In genomic region chr2:65026640-65027464, GRCh38 we compare ENCODE assay signal across 1 cellular context.
TF ChIP-seq lines count a peak whose summit lies in the region.

No MANE protein-coding gene starts in this region.

TF ChIP-seq in GM12878, 131 proteins besides CTCF, POLR2A, EP300 and RAD21 (continues in another document):
- TF ChIP-seq ZNF384 (IDR thresholded peaks at IDR 0.05; ENCODE audit: borderline replicate concordance, low read depth, low read length) (no peak), IKZF2 (IDR thresholded peaks at IDR 0.05) (peak; percentile 38 to 49; a peak in 2 of 4 replicates), NFYA (IDR thresholded peaks at IDR 0.05; ENCODE audit: borderline replicate concordance, low read depth, low read length) (no peak), ZBTB40 (IDR thresholded peaks at IDR 0.05; ENCODE audit: borderline replicate concordance) (no peak), SPI1 (IDR thresholded peaks at IDR 0.05; ENCODE audit: borderline replicate concordance, insufficient read depth, low read depth, low read length) (peak; percentile 52; the same call in 1 of the 2 replicates), HSF1 (IDR thresholded peaks at IDR 0.05; ENCODE audit: low read depth, low read length) (no peak), HCFC1 (IDR thresholded peaks at IDR 0.05; ENCODE audit: low read length) (no peak), IKZF1 (conservative IDR thresholded peaks at IDR 0.05) (peak; percentile 45; the same call in 1 of the 2 replicates), ZNF622 (IDR thresholded peaks at IDR 0.05) (no peak), SRF (IDR thresholded peaks at IDR 0.05; ENCODE audit: low read depth in 2 of 2, low read length in 2 of 2) (no peak), SMC3 (IDR thresholded peaks at IDR 0.05; ENCODE audit: borderline replicate concordance, low read length) (no peak), KDM1A (IDR thresholded peaks at IDR 0.05; ENCODE audit: borderline replicate concordance) (no peak), EED (IDR thresholded peaks at IDR 0.05; ENCODE audit: low read depth) (no peak), RAD51 (IDR thresholded peaks at IDR 0.05) (no peak), ZNF24 (IDR thresholded peaks at IDR 0.05) (no peak), MAX (IDR thresholded peaks at IDR 0.05; ENCODE audit: low read depth, low read length) (no peak), ASH2L (IDR thresholded peaks at IDR 0.05; ENCODE audit: borderline replicate concordance, low read depth) (no peak), CREB1 (IDR thresholded peaks at IDR 0.05; ENCODE audit: low read depth) (peak; percentile 61; the same call in 1 of the 2 replicates), BHLHE40 (IDR thresholded peaks at IDR 0.05; ENCODE audit: borderline replicate concordance in 1 of 2, low read depth in 2 of 2, low read length in 1 of 2) (peak in 1 of 2 experiments; percentile 45; a peak in 1 of 4 replicates), MEF2B (IDR thresholded peaks at IDR 0.05; ENCODE audit: partially characterized antibody, poor library complexity, severe bottlenecking) (no peak), YBX1 (IDR thresholded peaks at IDR 0.05) (no peak), CBFB (IDR thresholded peaks at IDR 0.05; ENCODE audit: low read depth) (no peak), WRNIP1 (IDR thresholded peaks at IDR 0.05; ENCODE audit: borderline replicate concordance, low read depth, low read length) (no peak), POU2F2 (IDR thresholded peaks at IDR 0.05; ENCODE audit: borderline replicate concordance, low read depth, low read length) (no peak), FOXM1 (IDR thresholded peaks at IDR 0.05; ENCODE audit: low read depth, low read length) (0 out of 2 replicates have a peak, but pooled peaks have one; percentile 19), RCOR1 (conservative IDR thresholded peaks at IDR 0.05; ENCODE audit: low read depth, low read length) (no peak), E4F1 (IDR thresholded peaks at IDR 0.05; ENCODE audit: borderline replicate concordance, partially characterized antibody) (no peak), GABPA (IDR thresholded peaks at IDR 0.05; ENCODE audit: low read depth) (no peak), ZBTB11 (CRISPR knock-in tag; IDR thresholded peaks at IDR 0.05) (no peak), USF1 (IDR thresholded peaks at IDR 0.05; ENCODE audit: borderline replicate concordance, extremely low read length, insufficient read depth, low read depth, low read length) (no peak), BACH1 (IDR thresholded peaks at IDR 0.05; ENCODE audit: borderline replicate concordance) (no peak), MLLT1 (IDR thresholded peaks at IDR 0.05) (no peak), USF2 (IDR thresholded peaks at IDR 0.05; ENCODE audit: borderline replicate concordance, low read depth, low read length) (no peak), ZZZ3 (IDR thresholded peaks at IDR 0.05; ENCODE audit: control insufficient read depth, insufficient read length, low read depth) (no peak), ATF2 (IDR thresholded peaks at IDR 0.05; ENCODE audit: low read length) (0 out of 2 replicates have a peak, but pooled peaks have one; percentile 25), REST (IDR thresholded peaks at IDR 0.05; ENCODE audit: low read depth, low read length) (no peak), SREBF2 (IDR thresholded peaks at IDR 0.05; ENCODE audit: low read length) (no peak)
